1 cellular context compared by ENCODE assay signal in genomic region chr3:31531992-31532586, GRCh38.
TF ChIP-seq lines count a peak whose summit lies in the region.

No MANE protein-coding gene starts in this region.

TF ChIP-seq in GM12878, 131 proteins besides CTCF, POLR2A, EP300 and RAD21 (continued from another document and continues in another):
- TF ChIP-seq PRDM15 (CRISPR knock-in tag; IDR thresholded peaks at IDR 0.05) = no peak
- TF ChIP-seq SIX5 (IDR thresholded peaks at IDR 0.05; ENCODE audit: low read depth, low read length, severe bottlenecking) = no peak
- TF ChIP-seq PKNOX1 (IDR thresholded peaks at IDR 0.05) = peak; percentile 89
- TF ChIP-seq BACH1 (IDR thresholded peaks at IDR 0.05; ENCODE audit: borderline replicate concordance) = peak; percentile 86; the same call in 1 of the 2 replicates
- peak; percentile 52; the same call in 1 of the 2 replicates for TF ChIP-seq TCF12 (IDR thresholded peaks at IDR 0.05; ENCODE audit: low read depth, low read length)
- no peak for TF ChIP-seq ZNF274 (IDR thresholded peaks at IDR 0.05; ENCODE audit: insufficient read depth, insufficient read length)
- peak; percentile 22; the same call in 1 of the 2 replicates for TF ChIP-seq HCFC1 (IDR thresholded peaks at IDR 0.05; ENCODE audit: low read length)
- no peak for TF ChIP-seq PAX8 (IDR thresholded peaks at IDR 0.05)
- peak; percentile 98 for TF ChIP-seq ASH2L (IDR thresholded peaks at IDR 0.05; ENCODE audit: borderline replicate concordance, low read depth)
- no peak for TF ChIP-seq E4F1 (IDR thresholded peaks at IDR 0.05; ENCODE audit: borderline replicate concordance, partially characterized antibody)
- no peak for TF ChIP-seq MYC (IDR thresholded peaks at IDR 0.05; ENCODE audit: insufficient read depth, insufficient read length, insufficient replicate concordance, low read length, severe bottlenecking)
- no peak for TF ChIP-seq SMC3 (IDR thresholded peaks at IDR 0.05; ENCODE audit: borderline replicate concordance, low read length)
- peak; percentile 66; the same call in 1 of the 2 replicates for TF ChIP-seq MLLT1 (IDR thresholded peaks at IDR 0.05)
- no peak for TF ChIP-seq SUZ12 (IDR thresholded peaks at IDR 0.05; ENCODE audit: unreplicated experiment)
- TF ChIP-seq KAT2A (conservative IDR thresholded peaks at IDR 0.05; ENCODE audit: control insufficient read depth, low read depth, low read length) = no peak
- no peak for TF ChIP-seq BCL3 (IDR thresholded peaks at IDR 0.05; ENCODE audit: borderline replicate concordance, insufficient read depth, low read depth, low read length, poor library complexity, severe bottlenecking)
- no peak for TF ChIP-seq CEBPB (IDR thresholded peaks at IDR 0.05; ENCODE audit: borderline replicate concordance in 1 of 2, low read depth in 2 of 2, low read length in 2 of 2)
- TF ChIP-seq MYB (IDR thresholded peaks at IDR 0.05; ENCODE audit: borderline replicate concordance, low read depth, low read length) = peak; percentile 87
- peak; percentile 83; the same call in 1 of the 2 replicates for TF ChIP-seq ATF3 (IDR thresholded peaks at IDR 0.05; ENCODE audit: borderline replicate concordance, extremely low read depth, low read depth, low read length)
- TF ChIP-seq YY1 (IDR thresholded peaks at IDR 0.05; ENCODE audit: low read depth, low read length) = peak; percentile 59; the same call in 1 of the 2 replicates
- peak; percentile 25 for TF ChIP-seq FOS (IDR thresholded peaks at IDR 0.05; ENCODE audit: borderline replicate concordance, extremely low read depth, insufficient read length)
- TF ChIP-seq USF2 (IDR thresholded peaks at IDR 0.05; ENCODE audit: borderline replicate concordance, low read depth, low read length) = peak; percentile 88
- TF ChIP-seq TARDBP (IDR thresholded peaks at IDR 0.05; ENCODE audit: borderline replicate concordance) = no peak
- no peak; the same call in none of the 2 replicates for TF ChIP-seq LARP7 (IDR thresholded peaks at IDR 0.05)
- no peak for TF ChIP-seq NR2C2 (IDR thresholded peaks at IDR 0.05; ENCODE audit: borderline replicate concordance, control insufficient read depth, insufficient read length, low read depth)
- no peak for TF ChIP-seq ZNF217 (IDR thresholded peaks at IDR 0.05)
- TF ChIP-seq JUND (IDR thresholded peaks at IDR 0.05; ENCODE audit: low read depth, low read length) = no peak
- TF ChIP-seq ZSCAN29 (IDR thresholded peaks at IDR 0.05) = peak; percentile 86
- TF ChIP-seq WRNIP1 (IDR thresholded peaks at IDR 0.05; ENCODE audit: borderline replicate concordance, low read depth, low read length) = no peak
- TF ChIP-seq ZNF207 (IDR thresholded peaks at IDR 0.05; ENCODE audit: borderline replicate concordance) = peak; percentile 65; the same call in 1 of the 2 replicates
- TF ChIP-seq E2F8 (IDR thresholded peaks at IDR 0.05; ENCODE audit: low read depth, partially characterized antibody) = no peak
- TF ChIP-seq BHLHE40 (IDR thresholded peaks at IDR 0.05; ENCODE audit: borderline replicate concordance in 1 of 2, low read depth in 2 of 2, low read length in 1 of 2) = peak; percentile 66 to 87; a peak in 3 of 4 replicates
- TF ChIP-seq EZH2 (IDR thresholded peaks at IDR 0.05; ENCODE audit: borderline replicate concordance, control insufficient read depth, low read depth, low read length) = no peak
- peak; percentile 85 for TF ChIP-seq IKZF1 (conservative IDR thresholded peaks at IDR 0.05)
- TF ChIP-seq MEF2B (IDR thresholded peaks at IDR 0.05; ENCODE audit: partially characterized antibody, poor library complexity, severe bottlenecking) = no peak
- peak; percentile 68 for TF ChIP-seq NKRF (conservative IDR thresholded peaks at IDR 0.05)
- peak; percentile 93 for TF ChIP-seq POLR2AphosphoS5 (IDR thresholded peaks at IDR 0.05; ENCODE audit: low read length)
- peak; percentile 70; the same call in 1 of the 2 replicates for TF ChIP-seq ZBED1 (IDR thresholded peaks at IDR 0.05; ENCODE audit: borderline replicate concordance)
- TF ChIP-seq ZNF622 (IDR thresholded peaks at IDR 0.05) = no peak
- TF ChIP-seq TAF1 (IDR thresholded peaks at IDR 0.05; ENCODE audit: borderline replicate concordance, low read depth, low read length) = peak; percentile 50; the same call in 1 of the 2 replicates
- TF ChIP-seq YBX1 (IDR thresholded peaks at IDR 0.05) = no peak
- TF ChIP-seq ELK1 (IDR thresholded peaks at IDR 0.05; ENCODE audit: low read depth, low read length) = peak; percentile 19; the same call in 1 of the 2 replicates
